In genomic region chr7:148699772-148700629, GRCh38 we compare ENCODE assay signal across 8 cellular contexts. TPM values are rescaled to one million over a fixed set of nuclear protein-coding genes. Genes with fewer than 3 reads are reported as not detected.
A peak's percentile ranks its signal among the peaks of the same experiment; 100 is the strongest.
DNase-seq lines count a peak whose midpoint lies in the region; ATAC-seq and TF ChIP-seq lines count a peak whose summit lies in the region.

No MANE protein-coding gene starts in this region.

- peak overlapping the region; percentile 91 for H3K9ac ChIP-seq in OCI-LY3 (ENCODE audit: low read length)

- peak; percentile 39 to 61 for DNase-seq in cardiac muscle cell (ENCODE audit: low read depth in 1 of 2, low spot score in 1 of 2)
- DNase-seq in Right ventricle myocardium superior: no peak
- peak; percentile 40 for DNase-seq in dedifferentiated amniotic fluid mesenchymal stem cell (ENCODE audit: extremely low spot score)
- DNase-seq in midbrain (lab: John Stamatoyannopoulos, UW): peak; percentile 45
- no peak for DNase-seq in GM10248 (ENCODE audit: extremely low spot score)
- no peak for DNase-seq in NCI-H128 (lab: John Stamatoyannopoulos, UW; ENCODE audit: unreplicated experiment)

- CTCF ChIA-PET in GM10248 (lab: Yijun Ruan, JAX): interaction anchor here (1.0 to 1.4 kb wide), 3 partner anchors 12 to 267 kb away, joined by 3 to 4 read pairs (median 3); no protein-coding TSS in a partner anchor

- peaks cover 75% of the 10 kb centered on the region for H3K79me2 ChIP-seq in OCI-LY3 (ENCODE audit: low read length)

- H3K27ac ChIP-seq in cardiac muscle cell (peak overlapping the region; percentile 99), OCI-LY3 (ENCODE audit: low read length) (peak overlapping the region; percentile 66)

- H2AFZ ChIP-seq in OCI-LY3 (ENCODE audit: low read depth, low read length): peak overlapping the region; percentile 55; the same call in 1 of the 2 replicates

- H3K4me1 ChIP-seq in cardiac muscle cell (ENCODE audit: low read depth): peaks cover 27% of the 10 kb centered on the region
- H3K4me1 ChIP-seq in OCI-LY3 (ENCODE audit: low read length): peaks cover 31% of the 10 kb centered on the region

- H4K20me1 ChIP-seq in OCI-LY3 (ENCODE audit: insufficient read depth, low read length): peaks cover 50% of the 10 kb centered on the region

- no peaks in the 10 kb centered on the region for H3K27me3 ChIP-seq in cardiac muscle cell
- no peaks in the 10 kb centered on the region; the same call in 1 of the 2 replicates for H3K27me3 ChIP-seq in OCI-LY3 (ENCODE audit: low read depth, low read length)

- POLR2A ChIA-PET in GM10248 (lab: Yijun Ruan, JAX): no interaction called here

- H3K36me3 ChIP-seq in cardiac muscle cell (no peaks in the 10 kb centered on the region), OCI-LY3 (replicated peaks; ENCODE audit: low read depth, low read length) (no peaks in the 10 kb centered on the region)

- intact Hi-C loops in Right ventricle myocardium superior (cut with DNase I): loop anchor here (10.0 kb wide), 1 partner anchor 265 kb away; no protein-coding TSS in a partner anchor

- H3K4me2 ChIP-seq in OCI-LY3 (ENCODE audit: low read length): peak overlapping the region; percentile 90

- H3K4me3 ChIP-seq in cardiac muscle cell (peak overlapping the region; percentile 64), OCI-LY3 (ENCODE audit: low read length) (peak overlapping the region; percentile 87)

- ATAC-seq in Right ventricle myocardium superior (ENCODE audit: poor library complexity) (no peak), HG02943 (IDR thresholded peaks at IDR 0.05; ENCODE audit: low read depth, unreplicated experiment) (peak; percentile 31)

- H3K9me3 ChIP-seq in cardiac muscle cell (ENCODE audit: low read depth) (no peaks in the 10 kb centered on the region), OCI-LY3 (ENCODE audit: insufficient read depth, low read length) (no peaks in the 10 kb centered on the region)

- TF ChIP-seq CTCF in cardiac muscle cell (IDR thresholded peaks at IDR 0.05; ENCODE audit: low read depth, low read length): no peak
- TF ChIP-seq CTCF in OCI-LY3 (IDR thresholded peaks at IDR 0.05; ENCODE audit: low read depth, low read length): no peak
- no peak for TF ChIP-seq CTCF in GM10248 (IDR thresholded peaks at IDR 0.05; ENCODE audit: control extremely low read depth, extremely low read depth, low read depth, missing control alignments)

RNA-seq across cellular contexts. Expression of gene CUL1, which starts 1.3 kb away (rescaled TPM):
- total RNA-seq in cardiac muscle cell: 58.8 and 59.0 TPM in 2 replicates
- 71.6 and 97.0 TPM in 2 replicates for polyA plus RNA-seq in cardiac muscle cell
- 46.6 TPM for total RNA-seq in Right ventricle myocardium superior

Comparison
In these comparisons a context has a peak if more than half of its experiments do, and no peak if none do; other contexts are left out.
1. DNase-seq: peak in cardiac muscle cell (2 of 2), dedifferentiated amniotic fluid mesenchymal stem cell (single experiment) and midbrain (single experiment); none in Right ventricle myocardium superior (single experiment), GM10248 (single experiment) and NCI-H128 (single experiment).